ENCODE assay signal across 9 cellular contexts in the genomic region with DNA sequence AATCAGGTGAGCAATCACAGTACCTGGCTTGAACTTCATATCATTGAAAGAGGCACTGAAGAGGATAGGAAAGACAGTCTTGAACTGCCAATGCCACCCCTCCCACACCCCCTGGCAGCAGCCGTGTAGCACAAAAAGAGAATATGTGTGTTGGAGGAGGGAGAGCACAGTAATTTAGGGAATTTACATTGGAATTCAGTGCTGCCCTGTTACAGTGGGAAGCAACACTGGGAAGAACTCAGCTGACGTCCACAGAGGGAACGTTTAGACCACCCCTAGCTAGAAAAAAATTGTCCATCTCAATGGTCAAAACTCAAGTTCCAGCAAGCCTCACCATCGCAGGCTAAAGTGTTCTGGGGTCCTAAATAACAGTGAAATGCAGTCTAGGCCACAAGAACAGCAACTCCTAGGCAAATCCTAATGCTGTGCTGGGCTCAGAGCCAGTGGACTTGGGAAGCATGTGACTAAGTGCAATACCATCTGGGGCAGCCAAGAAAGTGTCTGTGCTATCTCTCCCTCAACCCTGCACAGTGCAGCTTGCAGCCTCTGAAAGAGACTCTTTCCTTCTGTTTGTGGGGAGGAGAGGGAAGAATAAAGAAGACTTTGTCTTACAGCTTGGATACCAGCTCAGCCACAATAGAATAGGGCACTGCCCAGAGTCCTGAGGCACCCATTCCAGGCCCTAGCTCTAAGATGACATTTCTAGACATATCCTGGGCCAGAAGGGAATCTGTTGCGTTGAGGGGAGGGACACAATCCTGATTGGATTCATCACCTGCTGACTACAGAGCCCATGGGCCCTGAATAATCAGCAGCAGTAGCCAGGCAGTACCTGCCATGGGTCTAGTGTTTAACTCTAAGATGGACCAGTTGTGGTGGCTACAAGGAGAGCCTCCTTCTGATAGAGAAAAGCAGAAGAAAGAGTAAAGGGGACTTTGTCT.
DNase-seq lines count a peak whose midpoint lies in the region; ATAC-seq, FAIRE-seq and TF ChIP-seq lines count a peak whose summit lies in the region.
"Had no signal": no experiment of that assay in that cellular context is flagged by ENCODE, and none has a peak within 500 bp of the region (broad histone marks: within the 10 kb centered on the region; RNA-seq: fewer than 3 reads in every experiment).

No MANE protein-coding gene starts in this region.

- peaks cover 10% of the 10 kb centered on the region for H3K4me1 ChIP-seq in keratinocyte (ENCODE audit: control insufficient read depth, extremely low read depth, insufficient read depth, low read length)

- H3K4me3 ChIP-seq in brain microvascular endothelial cell (ENCODE audit: low read depth, low read length) (no peak overlapping the region), keratinocyte (ENCODE audit: control insufficient read depth in 2 of 3, extremely low read depth in 1 of 3, insufficient read depth in 2 of 3, low read depth in 1 of 3, low read length in 3 of 3) (no peak overlapping the region)

- H3K36me3 ChIP-seq in brain microvascular endothelial cell (replicated peaks) (no peaks in the 10 kb centered on the region), keratinocyte (ENCODE audit: control insufficient read depth in 2 of 2, extremely low read depth in 1 of 2, insufficient read depth in 2 of 2, low read length in 2 of 2) (no peaks in the 10 kb centered on the region)

- no peak for ATAC-seq in HG02938 (IDR thresholded peaks at IDR 0.05; ENCODE audit: unreplicated experiment)
- ATAC-seq: stimulated activated naive CD8-positive, alpha-beta T cell treated with anti-CD3 and anti-CD28 coated beads, Interleukin-15, amount 100 ng/mL, for 72 hours had no signal

- TF ChIP-seq CTCF in brain microvascular endothelial cell (IDR thresholded peaks at IDR 0.05; ENCODE audit: low read depth, low read length, missing control alignments) (no peak), keratinocyte (optimal IDR thresholded peaks at IDR 0.05 in 1 of 3, IDR thresholded peaks at IDR 0.05 in 1 of 3, conservative IDR thresholded peaks at IDR 0.05 in 1 of 3; ENCODE audit: extremely low read depth in 1 of 3, insufficient read depth in 2 of 3, low read length in 3 of 3) (no peak)

- H3K27ac ChIP-seq in brain microvascular endothelial cell: peak overlapping the region; percentile 43
- no peak overlapping the region for H3K27ac ChIP-seq in keratinocyte (ENCODE audit: control insufficient read depth, insufficient read depth, low read length)

- no peaks in the 10 kb centered on the region for H3K9me3 ChIP-seq in keratinocyte (ENCODE audit: control insufficient read depth, low read depth, low read length)

- H3K27me3 ChIP-seq in brain microvascular endothelial cell (replicated peaks) (no peaks in the 10 kb centered on the region), keratinocyte (ENCODE audit: control insufficient read depth, extremely low read depth, insufficient read depth, low read length) (no peaks in the 10 kb centered on the region)

- H2AFZ ChIP-seq in keratinocyte (ENCODE audit: control insufficient read depth, low read length): no peak overlapping the region

- no peak overlapping the region for H3K4me2 ChIP-seq in keratinocyte (ENCODE audit: control insufficient read depth, extremely low read depth, insufficient read depth, low read depth, low read length)

- DNase-seq in HT1080 (ENCODE audit: low read depth) (peak; percentile 91), brain microvascular endothelial cell (peak; percentile 93), keratinocyte (ENCODE audit: low read depth, low spot score) (no peak), superior temporal gyrus (ENCODE audit: extremely low spot score) (peak; percentile 73), NCI-H1417 (lab: John Stamatoyannopoulos, UW) (no peak), ecto neural progenitor cell (ENCODE audit: low spot score) (no peak)
- DNase-seq in activated T-cell treated with anti-CD3 and anti-CD28 coated beads, Interleukin-2, amount 50 U/mL, for 48 hours: no peak
- DNase-seq: stimulated activated naive CD8-positive, alpha-beta T cell treated with anti-CD3 and anti-CD28 coated beads, Interleukin-15, amount 100 ng/mL, for 72 hours had no signal

- no peaks in the 10 kb centered on the region for H4K20me1 ChIP-seq in keratinocyte (ENCODE audit: control insufficient read depth, extremely low read depth, insufficient read depth, low read length)

- dilution Hi-C loops in keratinocyte (cut with MboI; ENCODE audit: extremely low pct_ligation_motif_present, low sequenced_read_pairs): no loop called here

- no peaks in the 10 kb centered on the region for H3K79me2 ChIP-seq in keratinocyte (ENCODE audit: control insufficient read depth, insufficient read depth, low read length)

- in situ Hi-C loops in brain microvascular endothelial cell (cut with HindIII; ENCODE audit: low pct_ligation_motif_present, low sequenced_read_pairs): no loop called here

- H3K9ac ChIP-seq in keratinocyte (ENCODE audit: control insufficient read depth, extremely low read depth, insufficient read depth, low read length): no peak overlapping the region

- FAIRE-seq in keratinocyte (lab: Jason Lieb, UNC): peak; percentile 90

- no peaks in the 10 kb centered on the region for H3K9me1 ChIP-seq in keratinocyte (ENCODE audit: control insufficient read depth, extremely low read depth, insufficient read depth, low read length)

Comparison
In these comparisons a context has a peak if more than half of its experiments do, and no peak if none do; other contexts are left out.
1. DNase-seq: peak in HT1080 (single experiment), brain microvascular endothelial cell (single experiment) and superior temporal gyrus (single experiment); none in keratinocyte (single experiment), NCI-H1417 (0 of 3), ecto neural progenitor cell (single experiment) and activated T-cell treated with anti-CD3 and anti-CD28 coated beads, Interleukin-2, amount 50 U/mL, for 48 hours (0 of 2).